In genomic region chr3:15809313-15809712, GRCh38 we compare ENCODE assay signal across 18 cellular contexts. TPM values are rescaled to one million over a fixed set of nuclear protein-coding genes. Genes with fewer than 3 reads are reported as not detected.
DNase-seq lines count a peak whose midpoint lies in the region; ATAC-seq, FAIRE-seq and TF ChIP-seq lines count a peak whose summit lies in the region.
"Had no signal": no experiment of that assay in that cellular context is flagged by ENCODE, and none has a peak within 500 bp of the region (broad histone marks: within the 10 kb centered on the region; RNA-seq: fewer than 3 reads in every experiment).

No MANE protein-coding gene starts in this region.

- H2BK12ac ChIP-seq in mesenchymal stem cell (ENCODE audit: low read length in 2 of 2): no peak overlapping the region

- H4K20me1 ChIP-seq in Karpas-422 (ENCODE audit: insufficient read depth, low read depth, low read length) (no peaks in the 10 kb centered on the region), GM12878 (ENCODE audit: control insufficient read depth, insufficient read depth) (no peaks in the 10 kb centered on the region)

- FAIRE-seq in GM12878 (lab: Jason Lieb, UNC): no peak

- H3K4me1 ChIP-seq in Karpas-422 (ENCODE audit: low read length) (peaks cover 85% of the 10 kb centered on the region), GM12878 (ENCODE audit: control insufficient read depth, insufficient read depth, low read length) (peaks cover 70% of the 10 kb centered on the region), mesenchymal stem cell (ENCODE audit: control insufficient read depth, insufficient read depth, low read depth, low read length) (no peaks in the 10 kb centered on the region), BE2C (no peaks in the 10 kb centered on the region)
- H3K4me1 ChIP-seq: HAP-1, Peyer's patch had no signal

- no peak overlapping the region for H3K9ac ChIP-seq in Karpas-422 (ENCODE audit: low read length)
- H3K9ac ChIP-seq in GM12878 (ENCODE audit: control insufficient read depth, insufficient read depth, low read length): no peak overlapping the region
- H3K9ac ChIP-seq in mesenchymal stem cell (ENCODE audit: low read length): no peak overlapping the region

- H3K27ac ChIP-seq in Karpas-422 (ENCODE audit: low read length) (peak overlapping the region; percentile 86), GM12878 (ENCODE audit: control insufficient read depth, insufficient read depth) (peak overlapping the region; percentile 64), mesenchymal stem cell (ENCODE audit: low read length, poor library complexity, severe bottlenecking) (no peak overlapping the region)
- H3K27ac ChIP-seq: Peyer's patch, SK-N-MC had no signal

- no peaks in the 10 kb centered on the region for H3K9me2 ChIP-seq in Karpas-422 (replicated peaks; ENCODE audit: insufficient read depth, low read length)

- SMC1A ChIA-PET in GM12878 (lab: Charles Lee; ENCODE audit: uncharacterized antibody, unreplicated experiment): interaction anchor here (1.0 to 9.4 kb wide), 19 partner anchors 12 to 477 kb away, joined by 3 to 362 read pairs (median 4); partner anchors contain the start of genes ANKRD28 and SH3BP5

- H3K23ac ChIP-seq in mesenchymal stem cell (ENCODE audit: low read length in 2 of 2): no peak overlapping the region

- H3K79me2 ChIP-seq in Karpas-422 (ENCODE audit: low read length): peaks cover 97% of the 10 kb centered on the region
- H3K79me2 ChIP-seq in GM12878 (ENCODE audit: control insufficient read depth, insufficient read depth, low read length): peaks cover 52% of the 10 kb centered on the region

- TF ChIP-seq CTCF in GM12865 (IDR thresholded peaks at IDR 0.05; ENCODE audit: insufficient read depth, low read depth, low read length, missing control alignments) (no peak), GM12878 (IDR thresholded peaks at IDR 0.05 in 2 of 3, conservative IDR thresholded peaks at IDR 0.05 in 1 of 3; ENCODE audit: control insufficient read depth in 2 of 3, extremely low read depth in 1 of 3, insufficient read depth in 1 of 3, low read depth in 3 of 3, low read length in 3 of 3) (no peak), BE2C (IDR thresholded peaks at IDR 0.05; ENCODE audit: low read depth, low read length) (no peak)

- H2AFZ ChIP-seq in Karpas-422 (ENCODE audit: low read length): no peak overlapping the region
- peak overlapping the region; percentile 3 for H2AFZ ChIP-seq in GM12878 (ENCODE audit: control insufficient read depth, low read depth, low read length)
- peak overlapping the region; percentile 4 for H2AFZ ChIP-seq in mesenchymal stem cell (ENCODE audit: low read depth, low read length)

- H3K4ac ChIP-seq in mesenchymal stem cell (ENCODE audit: low read depth in 1 of 2, low read length in 2 of 2): no peak overlapping the region

- CTCF ChIA-PET in GM12878 (lab: Yijun Ruan, JAX): interaction anchor here (1.2 to 9.8 kb wide), 7 partner anchors 12 to 181 kb away, joined by 3 to 288 read pairs (median 8); partner anchors contain the start of gene ANKRD28

- no peak overlapping the region for H3K14ac ChIP-seq in mesenchymal stem cell (ENCODE audit: low read length in 2 of 2)

- H3K27me3 ChIP-seq in Karpas-422 (ENCODE audit: low read length) (no peaks in the 10 kb centered on the region), GM12878 (replicated peaks in 1 of 2; ENCODE audit: control insufficient read depth in 2 of 2, insufficient read depth in 2 of 2, low read length in 1 of 2) (no peaks in the 10 kb centered on the region), mesenchymal stem cell (ENCODE audit: control insufficient read depth in 1 of 2, insufficient read depth in 1 of 2, low read length in 2 of 2) (no peaks in the 10 kb centered on the region), BE2C (no peaks in the 10 kb centered on the region)
- H3K27me3 ChIP-seq: Peyer's patch had no signal

- no peak overlapping the region for H3K4me3 ChIP-seq in GM12865 (ENCODE audit: low read depth, low read length)
- H3K4me3 ChIP-seq in Karpas-422 (ENCODE audit: low read length): no peak overlapping the region
- H3K4me3 ChIP-seq in GM12878: no peak overlapping the region
- H3K4me3 ChIP-seq in mesenchymal stem cell (ENCODE audit: insufficient read depth in 1 of 2, low read depth in 1 of 2, low read length in 2 of 2): no peak overlapping the region
- no peak overlapping the region for H3K4me3 ChIP-seq in BE2C (ENCODE audit: low read depth, low read length)
- H3K4me3 ChIP-seq: HAP-1, Peyer's patch, SK-N-MC had no signal

- DNase-seq in GM12865 (ENCODE audit: low read depth) (peak; percentile 16), Karpas-422 (no peak), GM12878 (ENCODE audit: low read depth, low spot score) (no peak), mesenchymal stem cell (no peak), DMS114 treated with DMSO at 0.1 percent for 48 hours (lab: John Stamatoyannopoulos, UW; ENCODE audit: unreplicated experiment) (no peak), BE2C (no peak)
- no peak for DNase-seq in activated CD4-positive, alpha-beta T cell treated with anti-CD3 and anti-CD28 coated beads, Interleukin-2, amount 50 U/mL, for 48 hours
- DNase-seq: COR-L47, DMS153, NCI-H1048, NCI-H1436 treated with DMSO at 0.1 percent for 48 hours, NCI-H2029 treated with DMSO at 0.1 percent for 48 hours, NCI-H510A treated with DMSO at 0.1 percent for 48 hours, Peyer's patch had no signal

- intact Hi-C loops in GM12878 (cut with micrococcal nuclease; ENCODE audit: unreplicated experiment): loop anchor here (5.0 kb wide), 1 partner anchor 607 kb away; no protein-coding TSS in a partner anchor

- no peak overlapping the region for H4K8ac ChIP-seq in mesenchymal stem cell (ENCODE audit: low read length)

- H2BK120ac ChIP-seq in mesenchymal stem cell (ENCODE audit: low read depth, low read length): no peak overlapping the region

- peaks cover 18% of the 10 kb centered on the region for H3K79me1 ChIP-seq in mesenchymal stem cell (replicated peaks; ENCODE audit: low read length, poor library complexity, severe bottlenecking)

- POLR2A ChIA-PET in GM12878 (lab: Charles Lee): interaction anchor here (0.6 to 2.4 kb wide), 6 partner anchors 10 to 179 kb away, joined by 3 to 9 read pairs (median 5); partner anchors contain the start of gene ANKRD28

- no peaks in the 10 kb centered on the region; the same call in 1 of the 2 replicates for H3K36me3 ChIP-seq in Karpas-422 (ENCODE audit: insufficient read depth, low read length)
- no peaks in the 10 kb centered on the region for H3K36me3 ChIP-seq in GM12878 (ENCODE audit: control insufficient read depth in 2 of 2, insufficient read depth in 2 of 2, low read length in 1 of 2)
- no peaks in the 10 kb centered on the region for H3K36me3 ChIP-seq in mesenchymal stem cell (ENCODE audit: control insufficient read depth in 1 of 2, insufficient read depth in 2 of 2, low read depth in 1 of 2, low read length in 2 of 2)
- no peaks in the 10 kb centered on the region for H3K36me3 ChIP-seq in BE2C
- H3K36me3 ChIP-seq: HAP-1, Peyer's patch had no signal

- H3K9me3 ChIP-seq in Karpas-422 (ENCODE audit: low read length) (no peaks in the 10 kb centered on the region), GM12878 (replicated peaks; ENCODE audit: control insufficient read depth, insufficient read depth, low read length) (peaks cover 2% of the 10 kb centered on the region; the same call in 2 of the 3 replicates), mesenchymal stem cell (ENCODE audit: control insufficient read depth, low read length) (no peaks in the 10 kb centered on the region), BE2C (no peaks in the 10 kb centered on the region)
- H3K9me3 ChIP-seq: HAP-1, Peyer's patch had no signal

- TF ChIP-seq RAD21 in GM12878 (IDR thresholded peaks at IDR 0.05; ENCODE audit: insufficient read depth, low read depth, low read length): no peak

- RAD21 ChIA-PET in GM12878 (lab: Charles Lee; ENCODE audit: unreplicated experiment): interaction anchor here (0.9 to 9.6 kb wide), 13 partner anchors 10 to 541 kb away, joined by 3 to 248 read pairs (median 8); partner anchors contain the start of gene ANKRD28

- no peak for ATAC-seq in GM12878
- no peak for ATAC-seq in HG02798 (IDR thresholded peaks at IDR 0.05; ENCODE audit: poor library complexity, unreplicated experiment)
- ATAC-seq: Right ventricle myocardium inferior had no signal

- in situ Hi-C loops in GM12878 (cut with MboI): loop anchor here (5.0 to 10.0 kb wide), 3 partner anchors 172 to 605 kb away; partner anchors contain the start of gene CAPN7

- no peak overlapping the region for H4K91ac ChIP-seq in mesenchymal stem cell (ENCODE audit: low read length)

- no peak for TF ChIP-seq POLR2A in GM12878 (IDR thresholded peaks at IDR 0.05; ENCODE audit: low read depth, low read length)

- no peak overlapping the region for H2BK5ac ChIP-seq in mesenchymal stem cell (ENCODE audit: low read depth, low read length, poor library complexity, severe bottlenecking)

- 39% methylated on average over 2 of the region's 2 CpGs for WGBS in GM12878 (ENCODE audit: insufficient coverage, insufficient replicate concordance, low lambda C conversion rate, missing lambda C conversion rate)
- 91% methylated on average over 2 of the region's 2 CpGs for WGBS in mesenchymal stem cell

- no peak overlapping the region for H3K18ac ChIP-seq in mesenchymal stem cell (ENCODE audit: low read depth in 1 of 2, low read length in 2 of 2)

- BruUV-seq in GM12878 (replicated peaks; lab: Mats Ljungman, UMichigan): no TSS peak

- no peak overlapping the region for H2AK5ac ChIP-seq in mesenchymal stem cell (ENCODE audit: low read length, severe bottlenecking)

- H3K4me2 ChIP-seq in Karpas-422 (ENCODE audit: low read depth, low read length, poor library complexity, severe bottlenecking) (no peak overlapping the region), GM12878 (ENCODE audit: control insufficient read depth, insufficient read depth) (peak overlapping the region; percentile 76), mesenchymal stem cell (ENCODE audit: low read length, poor library complexity, severe bottlenecking) (no peak overlapping the region)

- TF ChIP-seq EP300 in GM12878 (IDR thresholded peaks at IDR 0.05; ENCODE audit: borderline replicate concordance in 1 of 2, control insufficient read depth in 1 of 2, low read depth in 2 of 2, low read length in 2 of 2): no peak

- H2BK15ac ChIP-seq in mesenchymal stem cell (ENCODE audit: low read depth, poor library complexity, severe bottlenecking): no peak overlapping the region

RNA-seq across cellular contexts. Expression of gene ANKRD28, which starts 11.5 kb away (rescaled TPM):
- total RNA-seq in Karpas-422 (2014; rRNA removed; shearing (Covaris generic); ENCODE audit: low replicate concordance): 70.3 and 113 TPM in 2 replicates
- 532 and 544 TPM in 2 replicates for total RNA-seq in GM12878 (2013; cell fraction: nucleolus; rRNA removed)
- total RNA-seq in GM12878 (2014; rRNA removed): 48.9 and 58.5 TPM in 2 replicates
- total RNA-seq in GM12878 (2014; rRNA removed; fragmentation: Illumina TruSeq; extraction: Trizol): 58.9 and 65.4 TPM in 2 replicates
- total RNA-seq in GM12878 (2021): 51.9 and 55.4 TPM in 2 replicates
- polyA plus RNA-seq in GM12878 (2011; ENCODE audit: low read depth): 24.0 TPM
- polyA plus RNA-seq in GM12878 (2011; rRNA removed): 105 and 132 TPM in 2 replicates
- polyA plus RNA-seq in GM12878 (2011; cell fraction: cytosol; rRNA removed): 45.9 and 56.4 TPM in 2 replicates
- 158 and 206 TPM in 2 replicates for polyA plus RNA-seq in GM12878 (2011; cell fraction: nucleus; rRNA removed)
- 24.5 and 30.8 TPM in 2 replicates for polyA plus RNA-seq in GM12878 (2012)
- polyA plus RNA-seq in GM12878 (2014; fragmentation: Illumina TruSeq; extraction: Trizol): 42.3 and 50.2 TPM in 2 replicates
- 10 to 100 TPM; 12.3 to 13.7 TPM for polyA plus RNA-seq in GM12878 (2014; fragmentation: Nextera tagmentation; extraction: Ambion mirVana)
- 34.3 and 36.2 TPM in 2 replicates for polyA plus RNA-seq in GM12878 (2014; rRNA removed)
- polyA plus RNA-seq in GM12878 (2016; fragmentation: Nextera tagmentation; extraction: Ambion mirVana): 10 to 100 TPM; 11.2 to 20.6 TPM
- polyA minus RNA-seq in GM12878 (2011; rRNA and poly(A)+ RNA removed): 171 and 281 TPM in 2 replicates
- 37.0 and 48.7 TPM in 2 replicates for polyA minus RNA-seq in GM12878 (2011; cell fraction: cytosol; rRNA and poly(A)+ RNA removed)
- 142 and 203 TPM in 2 replicates for polyA minus RNA-seq in GM12878 (2011; cell fraction: nucleus; rRNA and poly(A)+ RNA removed)
- polyA plus RNA-seq in mesenchymal stem cell (2013, experiment 1 of 2): 38.8 TPM
- 42.1 TPM for polyA plus RNA-seq in mesenchymal stem cell (2013, experiment 2 of 2)
- polyA plus RNA-seq in BE2C (2012; ENCODE audit: insufficient read depth, insufficient read length, low read depth): 4.5 TPM
